In the genomic region with DNA sequence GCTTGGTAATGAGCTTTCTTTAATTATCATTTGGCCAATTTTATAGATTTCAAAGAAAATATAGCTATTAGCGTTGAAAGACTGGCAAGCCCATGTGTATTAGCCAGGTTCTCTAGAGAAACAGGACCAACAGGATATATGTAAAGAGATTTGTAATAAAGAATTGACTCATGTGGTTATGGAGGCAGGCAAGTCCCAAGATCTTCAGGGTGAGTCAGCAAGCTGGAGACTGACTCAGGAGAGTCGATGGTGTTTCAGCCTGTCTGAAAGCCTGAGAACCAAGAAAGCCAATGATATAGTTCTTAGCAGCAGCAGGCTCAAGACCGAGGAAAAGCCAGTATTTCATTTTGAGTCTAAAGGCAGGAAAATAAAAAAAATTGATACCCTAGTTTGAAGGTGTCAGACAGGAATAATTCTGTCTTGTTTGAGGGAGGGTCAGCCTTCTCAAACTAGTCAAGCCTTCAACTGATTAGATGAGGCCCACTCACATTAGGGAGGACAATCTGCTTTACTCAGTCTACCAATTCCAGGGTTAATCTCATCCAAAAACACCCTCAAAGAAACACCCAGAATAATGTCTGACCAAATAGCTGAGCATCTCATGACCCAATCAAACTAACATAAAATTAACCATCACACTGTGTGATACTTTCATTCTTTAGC, we compare ENCODE assay signal across 10 cellular contexts.
DNase-seq lines count a peak whose midpoint lies in the region; ATAC-seq and TF ChIP-seq lines count a peak whose summit lies in the region.
"Had no signal": no experiment of that assay in that cellular context is flagged by ENCODE, and none has a peak within 500 bp of the region (broad histone marks: within the 10 kb centered on the region; RNA-seq: fewer than 3 reads in every experiment).

No MANE protein-coding gene starts in this region.

- TF ChIP-seq CTCF in PC-3 (conservative IDR thresholded peaks at IDR 0.05; ENCODE audit: low read depth, low read length) (no peak), epithelial cell of proximal tubule (conservative IDR thresholded peaks at IDR 0.05; ENCODE audit: low read depth, low read length) (no peak)

- no peak overlapping the region for H2AFZ ChIP-seq in PC-3 (ENCODE audit: low read length)

- POLR2A ChIA-PET in PC-3 (lab: Charles Lee; ENCODE audit: unreplicated experiment): no interaction called here

- intact Hi-C loops in PC-3 (cut with micrococcal nuclease): no loop called here

- DNase-seq in A172 (ENCODE audit: low spot score): peak; percentile 93
- peak; percentile 90 for DNase-seq in PC-3
- DNase-seq in epithelial cell of proximal tubule (ENCODE audit: low read depth): peak; percentile 18
- no peak for DNase-seq in NCI-H2081 treated with DMSO at 0.1 percent for 48 hours (lab: John Stamatoyannopoulos, UW)
- DNase-seq in AML-193 (lab: John Stamatoyannopoulos, UW): no peak
- no peak for DNase-seq in NCI-H2107 treated with DMSO at 0.1 percent for 48 hours (lab: John Stamatoyannopoulos, UW; ENCODE audit: unreplicated experiment)
- DNase-seq: Caco-2, NCI-H446 treated with DMSO at 0.1 percent for 48 hours had no signal

- H3K27ac ChIP-seq in PC-3 (ENCODE audit: low read length): peak overlapping the region; percentile 54

- no peaks in the 10 kb centered on the region for H3K79me2 ChIP-seq in PC-3 (ENCODE audit: low read length)

- no peaks in the 10 kb centered on the region for H3K36me3 ChIP-seq in PC-3 (ENCODE audit: low read depth, low read length)

- H3K9ac ChIP-seq in PC-3 (ENCODE audit: low read length): peak overlapping the region; percentile 5; the same call in 1 of the 2 replicates

- CTCF ChIA-PET in PC-3 (lab: Charles Lee): no interaction called here

- H3F3A ChIP-seq in PC-3 (ENCODE audit: low read length, unreplicated experiment): no peaks in the 10 kb centered on the region

- 0 out of 2 replicates have a peak, but pooled peaks cover 5% of the 10 kb centered on the region for H3K27me3 ChIP-seq in PC-3 (ENCODE audit: low read length)

- ATAC-seq in GM19463 (IDR thresholded peaks at IDR 0.05; ENCODE audit: unreplicated experiment) (peak; percentile 68), PC-3 (peak; percentile 97), HG03354 (IDR thresholded peaks at IDR 0.05; ENCODE audit: poor library complexity, severe bottlenecking, unreplicated experiment) (no peak)

- no TSS peak for BruUV-seq in PC-3 (replicated peaks; lab: Mats Ljungman, UMichigan)

- 0 out of 2 replicates have a peak overlapping the region, but pooled peaks have one; percentile 10 for H3K4me2 ChIP-seq in PC-3 (ENCODE audit: low read length)

- H3K4me3 ChIP-seq in PC-3 (ENCODE audit: low read length) (no peak overlapping the region), epithelial cell of proximal tubule (ENCODE audit: low read depth, low read length) (no peak overlapping the region)

- H3K9me2 ChIP-seq in PC-3 (replicated peaks; ENCODE audit: low read length): no peaks in the 10 kb centered on the region

- H3K9me3 ChIP-seq in PC-3 (ENCODE audit: low read length): no peaks in the 10 kb centered on the region

- H4K20me1 ChIP-seq in PC-3 (ENCODE audit: low read length): no peaks in the 10 kb centered on the region

- H3K4me1 ChIP-seq in PC-3 (ENCODE audit: insufficient read depth, low read length): peaks cover 4% of the 10 kb centered on the region; the same call in 1 of the 2 replicates

Comparison
In these comparisons a context has a peak if more than half of its experiments do, and no peak if none do; other contexts are left out.
1. DNase-seq: peak in A172 (single experiment), PC-3 (single experiment) and epithelial cell of proximal tubule (single experiment); none in NCI-H2081 treated with DMSO at 0.1 percent for 48 hours (single experiment), AML-193 (0 of 2) and NCI-H2107 treated with DMSO at 0.1 percent for 48 hours (single experiment).